ENCODE assay signal across 8 cellular contexts in genomic region chr16:67183627-67184452, GRCh38. TPM values are rescaled to one million over a fixed set of nuclear protein-coding genes. Genes with fewer than 3 reads are reported as not detected.
A peak's percentile ranks its signal among the peaks of the same experiment; 100 is the strongest.
DNase-seq lines count a peak whose midpoint lies in the region; ATAC-seq and TF ChIP-seq lines count a peak whose summit lies in the region.

Gene MATCAP1, minus strand, starts transcription at chr16:67183963. Its CDS starts 3,353 bp downstream, at chr16:67180610.

- H3K9me3 ChIP-seq in gastroesophageal sphincter (no peaks in the 10 kb centered on the region), neutrophil (no peaks in the 10 kb centered on the region)

- DNase-seq in GM04504 (ENCODE audit: low read depth) (peak; percentile 95), NB4 (ENCODE audit: low read depth) (peak; percentile 98), SK-N-DZ (ENCODE audit: low spot score) (peak; percentile 99)
- DNase-seq in activated naive CD4-positive, alpha-beta T cell treated with Interleukin-2 at 50 U/mL for 16 hours = peak; percentile 95

- WGBS in gastroesophageal sphincter (ENCODE audit: low coverage in 1 of 2), 2 donors = 0% methylated on average over 5 of the region's 77 CpGs; no CpG with 5 or more reads in 1 of the 2 donors

- TF ChIP-seq POLR2A in NB4 (IDR thresholded peaks at IDR 0.05; ENCODE audit: extremely low read depth, insufficient read length) = peak; percentile 33
- TF ChIP-seq POLR2A in gastroesophageal sphincter (IDR thresholded peaks at IDR 0.05) = peak; percentile 27 to 44

- H3K27ac ChIP-seq in gastroesophageal sphincter (peak within 1 kb of the TSS; percentile 90 to 98 (median 96)), neutrophil (peak within 1 kb of the TSS; percentile 85)

- ATAC-seq in HG02571 (IDR thresholded peaks at IDR 0.05; ENCODE audit: unreplicated experiment) (peak; percentile 87), gastroesophageal sphincter (peak; percentile 95)

- H3K4me1 ChIP-seq in gastroesophageal sphincter = peaks cover 0 to 66% (median 21%) of the 10 kb centered on the region in 3 donors
- peaks cover 26 to 30% of the 10 kb centered on the region in 2 experiments for H3K4me1 ChIP-seq in neutrophil (ENCODE audit: control insufficient read depth in 1 of 2, insufficient read depth in 1 of 2, low read depth in 1 of 2, low read length in 1 of 2)

- no peaks in the 10 kb centered on the region for H3K27me3 ChIP-seq in gastroesophageal sphincter
- peaks cover 39% of the 10 kb centered on the region for H3K27me3 ChIP-seq in neutrophil

- TF ChIP-seq CTCF in NB4 (IDR thresholded peaks at IDR 0.05; ENCODE audit: low read depth, low read length) (no peak), gastroesophageal sphincter (IDR thresholded peaks at IDR 0.05) (peak in 1 of 4 experiments; percentile 7), neutrophil (IDR thresholded peaks at IDR 0.05) (no peak), subcutaneous adipose tissue (IDR thresholded peaks at IDR 0.05; ENCODE audit: low read depth) (no peak)

- no peak for TF ChIP-seq EP300 in gastroesophageal sphincter (IDR thresholded peaks at IDR 0.05)

- H3K4me3 ChIP-seq in NB4 (ENCODE audit: low read depth, low read length) = peak within 1 kb of the TSS; percentile 64
- H3K4me3 ChIP-seq in gastroesophageal sphincter = peak within 1 kb of the TSS; percentile 64 to 80
- peak within 1 kb of the TSS; percentile 85 to 100 for H3K4me3 ChIP-seq in neutrophil (ENCODE audit: low read depth in 1 of 2, low read length in 1 of 2)

- H3K36me3 ChIP-seq in gastroesophageal sphincter = no peaks in the 10 kb centered on the region
- H3K36me3 ChIP-seq in neutrophil = no peaks in the 10 kb centered on the region

RNA-seq across cellular contexts. Expression of gene MATCAP1, which starts in this region (rescaled TPM):
- 63.5 and 79.1 TPM in 2 replicates for polyA plus RNA-seq in SK-N-DZ (2014; cell fraction: cytosol; rRNA removed)
- 425 and 497 TPM in 2 replicates for polyA plus RNA-seq in SK-N-DZ (2014; cell fraction: nucleus; rRNA removed)
- total RNA-seq in gastroesophageal sphincter (10 to 100 TPM in 2 of 4 donors, 1 to 10 TPM in 2; 6.7 to 37.4 (median 19.2) TPM), subcutaneous adipose tissue (10 to 100 TPM; 10.1 to 36.9 (median 12.5) TPM)

Comparison
In these comparisons a context has a peak if more than half of its experiments do, and no peak if none do; other contexts are left out.
1. Peak in every context shown above with its lines: DNase-seq, ATAC-seq, H3K4me3 ChIP-seq and H3K27ac ChIP-seq.